In genomic region chr4:75696551-75696950, GRCh38 we compare ENCODE assay signal across 26 cellular contexts. TPM values are rescaled to one million over a fixed set of nuclear protein-coding genes. Genes with fewer than 3 reads are reported as not detected.
A peak's percentile ranks its signal among the peaks of the same experiment; 100 is the strongest.
DNase-seq lines count a peak whose midpoint lies in the region; ATAC-seq, FAIRE-seq and TF ChIP-seq lines count a peak whose summit lies in the region.
"Had no signal": no experiment of that assay in that cellular context is flagged by ENCODE, and none has a peak within 500 bp of the region (broad histone marks: within the 10 kb centered on the region; RNA-seq: fewer than 3 reads in every experiment).

No MANE protein-coding gene starts in this region.

- FAIRE-seq in GM12878 (lab: Jason Lieb, UNC): no peak
- FAIRE-seq: A549, D721Med, endometrium had no signal

- no peak overlapping the region for H2AFZ ChIP-seq in GM12878 (ENCODE audit: control insufficient read depth, low read depth, low read length)
- no peak overlapping the region for H2AFZ ChIP-seq in mammary epithelial cell (ENCODE audit: low read depth, low read length)

- dilution Hi-C loops in mammary epithelial cell (cut with HindIII; ENCODE audit: low sequenced_read_pairs): no loop called here

- ATAC-seq in left ventricle myocardium superior (no peak), GM12878 (no peak)
- ATAC-seq in naive thymus-derived CD4-positive, alpha-beta T cell: no peak
- ATAC-seq: activated T-helper 17 cell treated with anti-CD3 and anti-CD28 coated beads, Interleukin-2, amount 50 U/mL, for 72 hours had no signal

- peaks cover 16 to 43% (median 39%) of the 10 kb centered on the region in 7 donors for H3K4me1 Mint-ChIP-seq in naive thymus-derived CD4-positive, alpha-beta T cell

- SMC1A ChIA-PET in GM12878 (lab: Charles Lee; ENCODE audit: uncharacterized antibody, unreplicated experiment): interaction anchor here (1.0 to 2.1 kb wide), 2 partner anchors 23 to 27 kb away, joined by 3 to 5 read pairs; partner anchors contain the start of gene G3BP2

- H3K27ac Mint-ChIP-seq in naive thymus-derived CD4-positive, alpha-beta T cell: peak overlapping the region; percentile 25 to 95 (median 75)
- H3K27ac Mint-ChIP-seq: activated T-helper 17 cell treated with anti-CD3 and anti-CD28 coated beads, Interleukin-2, amount 50 U/mL, for 72 hours had no signal

- H3K9ac ChIP-seq in GM12878 (ENCODE audit: control insufficient read depth, insufficient read depth, low read length) (no peak overlapping the region), mammary epithelial cell (ENCODE audit: insufficient read depth, low read length) (no peak overlapping the region)
- H3K9ac ChIP-seq: SK-N-SH had no signal

- H3K36me3 ChIP-seq in left ventricle myocardium inferior: peaks cover 5% of the 10 kb centered on the region
- H3K36me3 ChIP-seq in GM12878 (ENCODE audit: control insufficient read depth in 2 of 2, insufficient read depth in 2 of 2, low read length in 1 of 2): no peaks in the 10 kb centered on the region
- H3K36me3 ChIP-seq in naive thymus-derived CD4-positive, alpha-beta T cell (ENCODE audit: control insufficient read depth in 2 of 3, insufficient read depth in 3 of 3, low read length in 3 of 3): no peaks in the 10 kb centered on the region
- H3K36me3 ChIP-seq in mammary epithelial cell (ENCODE audit: insufficient read depth, low read length): no peaks in the 10 kb centered on the region
- H3K36me3 ChIP-seq: BE2C, cardiac muscle cell, HAP-1, ovary, right lobe of liver had no signal

- TF ChIP-seq RAD21 in GM12878 (IDR thresholded peaks at IDR 0.05; ENCODE audit: insufficient read depth, low read depth, low read length): no peak

- H3K36me3 Mint-ChIP-seq in naive thymus-derived CD4-positive, alpha-beta T cell: peaks cover 3 to 21% (median 5%) of the 10 kb centered on the region in 5 donors

- peak overlapping the region in 1 of 10 donors; percentile 54 for H3K4me3 Mint-ChIP-seq in naive thymus-derived CD4-positive, alpha-beta T cell
- H3K4me3 Mint-ChIP-seq: activated naive CD4-positive, alpha-beta T cell treated with anti-CD3 and anti-CD28 coated beads, Interleukin-2, amount 50 U/mL, for 24 hours; activated T-helper 17 cell treated with anti-CD3 and anti-CD28 coated beads, Interleukin-2, amount 50 U/mL, for 72 hours; nephron; T-helper 2 cell treated with Interferon-gamma antibody and Interleukin-4, amounts not matched to agents 5 μg/mL and 100 μg/mL, for 36 hours had no signal

- no peaks in the 10 kb centered on the region for H3K27me3 Mint-ChIP-seq in naive thymus-derived CD4-positive, alpha-beta T cell
- H3K27me3 Mint-ChIP-seq: activated naive CD4-positive, alpha-beta T cell treated with anti-CD3 and anti-CD28 coated beads, Interleukin-2, amount 50 U/mL, for 24 hours; activated T-helper 17 cell treated with anti-CD3 and anti-CD28 coated beads, Interleukin-2, amount 50 U/mL, for 72 hours had no signal

- RAD21 ChIA-PET in GM12878 (lab: Charles Lee; ENCODE audit: unreplicated experiment): no interaction called here

- H3K9me3 ChIP-seq in left ventricle myocardium inferior (replicated peaks) (no peaks in the 10 kb centered on the region), GM12878 (replicated peaks; ENCODE audit: control insufficient read depth, insufficient read depth, low read length) (no peaks in the 10 kb centered on the region), mammary epithelial cell (replicated peaks; ENCODE audit: insufficient read depth, low read length) (no peaks in the 10 kb centered on the region)
- H3K9me3 ChIP-seq in naive thymus-derived CD4-positive, alpha-beta T cell (ENCODE audit: control insufficient read depth in 2 of 3, low read length in 3 of 3): no peaks in the 10 kb centered on the region
- H3K9me3 ChIP-seq: A549, BE2C, HAP-1, ovary, right lobe of liver, SK-N-SH had no signal

- POLR2A ChIA-PET in GM12878 (lab: Charles Lee): interaction anchor here (1.0 to 1.9 kb wide), 2 partner anchors 23 to 27 kb away, joined by 3 to 8 read pairs; partner anchors contain the start of gene G3BP2
- POLR2A ChIA-PET in naive thymus-derived CD4-positive, alpha-beta T cell (lab: Charles Lee): interaction anchor here (0.6 to 0.9 kb wide), 2 partner anchors 20 to 28 kb away, joined by 3 read pairs; partner anchors contain the start of gene USO1

- TF ChIP-seq CTCF in left ventricle myocardium inferior (IDR thresholded peaks at IDR 0.05; ENCODE audit: borderline replicate concordance) (no peak), GM12878 (IDR thresholded peaks at IDR 0.05 in 2 of 3, conservative IDR thresholded peaks at IDR 0.05 in 1 of 3; ENCODE audit: control insufficient read depth in 2 of 3, extremely low read depth in 1 of 3, insufficient read depth in 1 of 3, low read depth in 3 of 3, low read length in 3 of 3) (no peak), mammary epithelial cell (conservative IDR thresholded peaks at IDR 0.05 in 1 of 2, IDR thresholded peaks at IDR 0.05 in 1 of 2; ENCODE audit: extremely low read depth in 1 of 2, insufficient read depth in 1 of 2, low read depth in 1 of 2, low read length in 2 of 2) (no peak)

- H3K4me2 ChIP-seq in GM12878 (ENCODE audit: control insufficient read depth, insufficient read depth) (peak overlapping the region; percentile 7; the same call in 1 of the 2 replicates), mammary epithelial cell (ENCODE audit: insufficient read depth, low read depth, low read length) (no peak overlapping the region)
- H3K4me2 ChIP-seq: A549, SK-N-SH had no signal

- TF ChIP-seq POLR2A in GM12878 (IDR thresholded peaks at IDR 0.05; ENCODE audit: low read depth, low read length): no peak

- CTCF ChIA-PET in GM12878 (lab: Yijun Ruan, JAX) (interaction anchor here (1.1 kb wide), 1 partner anchor 44 kb away, joined by 6 read pairs; no protein-coding TSS in a partner anchor), mammary epithelial cell (lab: Charles Lee; ENCODE audit: low non-redundant PET) (no interaction called here)
- CTCF ChIA-PET in naive thymus-derived CD4-positive, alpha-beta T cell (lab: Charles Lee): interaction anchor here (1.4 kb wide), 1 partner anchor 27 kb away, joined by 3 read pairs; no protein-coding TSS in a partner anchor

- peaks cover 0 to 2% (median 0%) of the 10 kb centered on the region in 11 donors for H3K9me3 Mint-ChIP-seq in naive thymus-derived CD4-positive, alpha-beta T cell
- H3K9me3 Mint-ChIP-seq: activated naive CD4-positive, alpha-beta T cell treated with anti-CD3 and anti-CD28 coated beads, Interleukin-2, amount 50 U/mL, for 24 hours; activated T-helper 17 cell treated with anti-CD3 and anti-CD28 coated beads, Interleukin-2, amount 50 U/mL, for 72 hours; nephron; T-helper 2 cell treated with Interferon-gamma antibody and Interleukin-4, amounts not matched to agents 5 μg/mL and 100 μg/mL, for 36 hours had no signal

- no peaks in the 10 kb centered on the region for H3K79me2 ChIP-seq in GM12878 (ENCODE audit: control insufficient read depth, insufficient read depth, low read length)
- no peaks in the 10 kb centered on the region for H3K79me2 ChIP-seq in mammary epithelial cell (ENCODE audit: insufficient read depth, low read length)

- 99% methylated on average over 4 of the region's 4 CpGs for WGBS in GM12878 (ENCODE audit: insufficient coverage, insufficient replicate concordance, low lambda C conversion rate, missing lambda C conversion rate)
- WGBS in mammary epithelial cell (ENCODE audit: low coverage, missing lambda C conversion rate): 93% methylated on average over 4 of the region's 4 CpGs

- no peaks in the 10 kb centered on the region for H4K20me1 ChIP-seq in GM12878 (ENCODE audit: control insufficient read depth, insufficient read depth)
- no peaks in the 10 kb centered on the region for H4K20me1 ChIP-seq in mammary epithelial cell (ENCODE audit: insufficient read depth, low read length)

- no peak for DNase-seq in left ventricle myocardium inferior
- no peak for DNase-seq in left ventricle myocardium superior
- no peak for DNase-seq in GM12878 (ENCODE audit: low read depth, low spot score)
- DNase-seq in naive thymus-derived CD4-positive, alpha-beta T cell: no peak
- DNase-seq in mammary epithelial cell: no peak
- DNase-seq in G401 (ENCODE audit: low spot score): no peak
- DNase-seq in NCI-H345 treated with DMSO at 0.1 percent for 48 hours (lab: John Stamatoyannopoulos, UW; ENCODE audit: unreplicated experiment): no peak
- DNase-seq in NCI-H146 (lab: John Stamatoyannopoulos, UW): no peak
- DNase-seq: aorta; BE2C; NCI-H1694 treated with DMSO at 0.1 percent for 48 hours; NCI-H69; ovary; right lobe of liver; RPMI8226; SK-N-SH; stimulated activated CD4-positive, alpha-beta T cell treated with anti-CD3 and anti-CD28 coated beads, Interleukin-15, amount 100 ng/mL, for 24 hours had no signal

- in situ Hi-C loops in GM12878 (cut with MboI) (no loop called here), mammary epithelial cell (cut with MboI; ENCODE audit: low sequenced_read_pairs in 2 of 2) (no loop called here), G401 (cut with HindIII; ENCODE audit: low sequenced_read_pairs) (no loop called here)

- H3K4me3 ChIP-seq in left ventricle myocardium inferior (no peak overlapping the region), GM12878 (no peak overlapping the region), mammary epithelial cell (replicated peaks in 1 of 3; ENCODE audit: insufficient read depth in 1 of 3, low read depth in 2 of 3, low read length in 3 of 3) (no peak overlapping the region)
- no peak overlapping the region for H3K4me3 ChIP-seq in naive thymus-derived CD4-positive, alpha-beta T cell (ENCODE audit: low read length)
- H3K4me3 ChIP-seq: A549, cardiac muscle cell, HAP-1, ovary, right lobe of liver had no signal

- H3K27ac ChIP-seq in left ventricle myocardium inferior (replicated peaks): peak overlapping the region; percentile 48
- no peak overlapping the region for H3K27ac ChIP-seq in GM12878 (ENCODE audit: control insufficient read depth, insufficient read depth)
- peak overlapping the region; percentile 33 for H3K27ac ChIP-seq in naive thymus-derived CD4-positive, alpha-beta T cell (ENCODE audit: low read depth, low read length)
- no peak overlapping the region for H3K27ac ChIP-seq in mammary epithelial cell (ENCODE audit: insufficient read depth, low read depth, low read length)
- H3K27ac ChIP-seq: A549, cardiac muscle cell, ovary, right lobe of liver had no signal

- H3K27me3 ChIP-seq in left ventricle myocardium inferior (ENCODE audit: low read depth) (no peaks in the 10 kb centered on the region), GM12878 (replicated peaks in 1 of 2; ENCODE audit: control insufficient read depth in 2 of 2, insufficient read depth in 2 of 2, low read length in 1 of 2) (no peaks in the 10 kb centered on the region), mammary epithelial cell (ENCODE audit: insufficient read depth, low read length) (no peaks in the 10 kb centered on the region)
- H3K27me3 ChIP-seq in naive thymus-derived CD4-positive, alpha-beta T cell (ENCODE audit: control insufficient read depth in 2 of 2, insufficient read depth in 2 of 2, low read length in 2 of 2): no peaks in the 10 kb centered on the region
- H3K27me3 ChIP-seq: BE2C, cardiac muscle cell, ovary, right lobe of liver had no signal

- BruUV-seq in GM12878 (replicated peaks; lab: Mats Ljungman, UMichigan) (no TSS peak), mammary epithelial cell (replicated peaks; lab: Mats Ljungman, UMichigan) (no TSS peak)

- TF ChIP-seq EP300 in GM12878 (IDR thresholded peaks at IDR 0.05; ENCODE audit: borderline replicate concordance in 1 of 2, control insufficient read depth in 1 of 2, low read depth in 2 of 2, low read length in 2 of 2): no peak

- H3K4me1 ChIP-seq in left ventricle myocardium inferior: peaks cover 14% of the 10 kb centered on the region
- peaks cover 21% of the 10 kb centered on the region for H3K4me1 ChIP-seq in GM12878 (ENCODE audit: control insufficient read depth, insufficient read depth, low read length)
- peaks cover 14 to 20% of the 10 kb centered on the region in 2 donors for H3K4me1 ChIP-seq in naive thymus-derived CD4-positive, alpha-beta T cell (ENCODE audit: control insufficient read depth in 2 of 2, insufficient read depth in 2 of 2, low read length in 2 of 2)
- H3K4me1 ChIP-seq in mammary epithelial cell (ENCODE audit: insufficient read depth, low read length): no peaks in the 10 kb centered on the region
- H3K4me1 ChIP-seq: A549, BE2C, HAP-1 had no signal

- intact Hi-C loops in left ventricle myocardium inferior (cut with micrococcal nuclease) (no loop called here), left ventricle myocardium superior (cut with micrococcal nuclease) (no loop called here), GM12878 (cut with micrococcal nuclease; ENCODE audit: unreplicated experiment) (no loop called here), mammary epithelial cell (cut with micrococcal nuclease) (no loop called here)
- intact Hi-C loops in naive thymus-derived CD4-positive, alpha-beta T cell (cut with micrococcal nuclease): loop anchor here in 1 of 2 donors (1.0 kb wide), 3 partner anchors 23 to 41 kb away; partner anchors contain the start of genes G3BP2 and USO1

RNA-seq across cellular contexts. Expression of gene G3BP2, which starts 23.3 kb away (rescaled TPM):
- 71.2 TPM for total RNA-seq in left ventricle myocardium inferior
- 74.1 TPM for total RNA-seq in left ventricle myocardium superior
- 106 and 108 TPM in 2 replicates for total RNA-seq in GM12878 (2013; cell fraction: nucleolus; rRNA removed)
- 107 and 123 TPM in 2 replicates for total RNA-seq in GM12878 (2014; rRNA removed)
- 145 and 149 TPM in 2 replicates for total RNA-seq in GM12878 (2014; rRNA removed; fragmentation: Illumina TruSeq; extraction: Trizol)
- total RNA-seq in GM12878 (2021): 160 and 167 TPM in 2 replicates
- polyA plus RNA-seq in GM12878 (2011; ENCODE audit: low read depth): 56.2 TPM
- 112 and 166 TPM in 2 replicates for polyA plus RNA-seq in GM12878 (2011; rRNA removed)
- polyA plus RNA-seq in GM12878 (2011; cell fraction: cytosol; rRNA removed): 39.6 and 49.1 TPM in 2 replicates
- polyA plus RNA-seq in GM12878 (2011; cell fraction: nucleus; rRNA removed): 37.8 and 48.3 TPM in 2 replicates
- 69.8 and 79.6 TPM in 2 replicates for polyA plus RNA-seq in GM12878 (2012)
- polyA plus RNA-seq in GM12878 (2014; fragmentation: Illumina TruSeq; extraction: Trizol): 176 and 211 TPM in 2 replicates
- 10 to 100 TPM; 22.2 to 27.9 TPM for polyA plus RNA-seq in GM12878 (2014; fragmentation: Nextera tagmentation; extraction: Ambion mirVana)
- polyA plus RNA-seq in GM12878 (2014; rRNA removed): 81.8 and 97.1 TPM in 2 replicates
- 10 to 100 TPM; 62.7 to 67.7 TPM for polyA plus RNA-seq in GM12878 (2016; fragmentation: Nextera tagmentation; extraction: Ambion mirVana)
- 74.1 and 93.0 TPM in 2 replicates for polyA minus RNA-seq in GM12878 (2011; rRNA and poly(A)+ RNA removed)
- 36.3 and 40.0 TPM in 2 replicates for polyA minus RNA-seq in GM12878 (2011; cell fraction: cytosol; rRNA and poly(A)+ RNA removed)
- 26.8 and 45.4 TPM in 2 replicates for polyA minus RNA-seq in GM12878 (2011; cell fraction: nucleus; rRNA and poly(A)+ RNA removed)
- 100 to 1,000 TPM; 161 to 299 (median 167) TPM for total RNA-seq in naive thymus-derived CD4-positive, alpha-beta T cell
- 100 to 1,000 TPM; 115 TPM for polyA plus RNA-seq in naive thymus-derived CD4-positive, alpha-beta T cell
- total RNA-seq in mammary epithelial cell: 100 to 1,000 TPM; 146 to 192 TPM
- 79.3 TPM for polyA plus RNA-seq in mammary epithelial cell
- 199 TPM for polyA minus RNA-seq in mammary epithelial cell
- 45.0 and 45.8 TPM in 2 replicates for total RNA-seq in G401 (2014; rRNA removed; shearing (Covaris generic))

RNA-seq across cellular contexts. Expression of gene USO1, which starts 27.8 kb away (rescaled TPM):
- 84.3 TPM for total RNA-seq in left ventricle myocardium inferior
- 96.8 TPM for total RNA-seq in left ventricle myocardium superior
- total RNA-seq in GM12878 (2013; cell fraction: nucleolus; rRNA removed): 77.8 and 90.3 TPM in 2 replicates
- total RNA-seq in GM12878 (2014; rRNA removed): 58.9 and 69.6 TPM in 2 replicates
- 78.9 and 79.7 TPM in 2 replicates for total RNA-seq in GM12878 (2014; rRNA removed; fragmentation: Illumina TruSeq; extraction: Trizol)
- total RNA-seq in GM12878 (2021): 44.2 and 49.2 TPM in 2 replicates
- 26.0 TPM for polyA plus RNA-seq in GM12878 (2011; ENCODE audit: low read depth)
- polyA plus RNA-seq in GM12878 (2011; rRNA removed): 64.5 and 102 TPM in 2 replicates
- polyA plus RNA-seq in GM12878 (2011; cell fraction: cytosol; rRNA removed): 23.5 and 27.0 TPM in 2 replicates
- polyA plus RNA-seq in GM12878 (2011; cell fraction: nucleus; rRNA removed): 26.5 and 27.0 TPM in 2 replicates
- polyA plus RNA-seq in GM12878 (2012): 38.0 and 55.9 TPM in 2 replicates
- 69.0 and 85.5 TPM in 2 replicates for polyA plus RNA-seq in GM12878 (2014; fragmentation: Illumina TruSeq; extraction: Trizol)
- polyA plus RNA-seq in GM12878 (2014; fragmentation: Nextera tagmentation; extraction: Ambion mirVana): 10 to 100 TPM; 19.4 to 25.3 TPM
- 36.4 and 42.3 TPM in 2 replicates for polyA plus RNA-seq in GM12878 (2014; rRNA removed)
- 10 to 100 TPM; 60.3 to 62.9 TPM for polyA plus RNA-seq in GM12878 (2016; fragmentation: Nextera tagmentation; extraction: Ambion mirVana)
- polyA minus RNA-seq in GM12878 (2011; rRNA and poly(A)+ RNA removed): 35.5 and 45.0 TPM in 2 replicates
- polyA minus RNA-seq in GM12878 (2011; cell fraction: cytosol; rRNA and poly(A)+ RNA removed): 16.2 and 21.5 TPM in 2 replicates
- 13.9 and 20.7 TPM in 2 replicates for polyA minus RNA-seq in GM12878 (2011; cell fraction: nucleus; rRNA and poly(A)+ RNA removed)
- 10 to 100 TPM; 17.8 to 54.8 (median 35.0) TPM for total RNA-seq in naive thymus-derived CD4-positive, alpha-beta T cell
- polyA plus RNA-seq in naive thymus-derived CD4-positive, alpha-beta T cell: 10 to 100 TPM; 23.8 to 27.4 TPM
- total RNA-seq in mammary epithelial cell: 10 to 100 TPM; 72.9 to 80.9 TPM
- polyA plus RNA-seq in mammary epithelial cell: 36.7 TPM
- polyA minus RNA-seq in mammary epithelial cell: 40.5 TPM
- total RNA-seq in G401 (2014; rRNA removed; shearing (Covaris generic)): 41.4 and 65.0 TPM in 2 replicates

Comparison
In these comparisons a context has a peak if more than half of its experiments do, and no peak if none do; other contexts are left out.
1. H3K27ac ChIP-seq: peak in left ventricle myocardium inferior (single experiment) and naive thymus-derived CD4-positive, alpha-beta T cell (single experiment); none in GM12878 (single experiment) and mammary epithelial cell (single experiment).